In the genomic region with DNA sequence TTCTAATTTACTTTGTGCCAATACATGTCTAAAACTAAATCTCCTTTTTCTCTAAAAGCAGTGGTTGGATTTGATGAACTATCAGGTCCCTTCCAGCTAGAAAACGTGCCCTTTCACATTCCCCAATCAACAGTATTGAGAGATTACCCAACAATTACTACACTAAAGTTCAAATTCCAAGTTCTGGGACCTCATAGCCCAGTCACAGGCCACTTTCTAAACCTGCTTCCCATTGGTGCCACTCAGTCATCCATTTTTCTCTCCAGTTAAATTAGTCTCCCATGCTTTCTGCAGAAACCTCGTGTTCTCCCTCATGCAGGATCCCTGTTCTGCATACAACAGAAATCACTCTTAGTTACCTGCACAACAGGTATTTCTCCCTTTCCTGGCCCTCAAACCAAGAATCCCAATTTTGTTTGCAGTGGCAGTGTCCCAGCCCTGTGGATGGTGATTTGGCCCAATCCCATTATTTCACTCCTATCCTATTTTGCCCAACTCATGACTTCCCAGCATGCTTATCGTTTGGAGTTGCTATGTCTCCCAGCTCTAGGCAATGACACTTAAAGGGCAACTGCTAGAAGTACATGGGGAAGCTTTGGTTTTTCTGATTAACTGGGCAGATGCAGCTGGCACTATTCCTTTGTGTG, we compare ENCODE assay signal across 14 cellular contexts.
DNase-seq lines count a peak whose midpoint lies in the region; ATAC-seq and TF ChIP-seq lines count a peak whose summit lies in the region.
"Had no signal": no experiment of that assay in that cellular context is flagged by ENCODE, and none has a peak within 500 bp of the region (broad histone marks: within the 10 kb centered on the region; RNA-seq: fewer than 3 reads in every experiment).

No MANE protein-coding gene starts in this region.

- peaks cover 0 to 26% (median 8%) of the 10 kb centered on the region in 4 donors for H3K4me1 ChIP-seq in stomach
- H3K4me1 ChIP-seq: BE2C, Caco-2, HAP-1 had no signal

- intact Hi-C loops in stomach (cut with DNase I; ENCODE audit: low total_unique reads) = no loop called here

- H3K36me3 ChIP-seq in stomach = no peaks in the 10 kb centered on the region
- H3K36me3 ChIP-seq: BE2C, HAP-1 had no signal

- no peak for TF ChIP-seq CTCF in C4-2B (conservative IDR thresholded peaks at IDR 0.05)
- TF ChIP-seq CTCF in LNCaP clone FGC (IDR thresholded peaks at IDR 0.05; ENCODE audit: control insufficient read depth, extremely low read depth, insufficient read depth) = no peak
- no peak for TF ChIP-seq CTCF in stomach (IDR thresholded peaks at IDR 0.05)

- H3K9me3 ChIP-seq in stomach = no peaks in the 10 kb centered on the region
- H3K9me3 ChIP-seq: BE2C, Caco-2, HAP-1 had no signal

- H3K27ac ChIP-seq in C4-2B (peak overlapping the region; percentile 69; the same call in 1 of the 2 replicates), stomach (peak overlapping the region in 2 of 5 donors; percentile 17 to 46), caudate nucleus (ENCODE audit: low read depth, low read length) (no peak overlapping the region)
- H3K27ac ChIP-seq: GM23248 had no signal

- peak; percentile 83 for ATAC-seq in left lobe of liver

- no peak for TF ChIP-seq EP300 in stomach (IDR thresholded peaks at IDR 0.05)

- TF ChIP-seq POLR2A in stomach (IDR thresholded peaks at IDR 0.05) = no peak

- 27 to 48% (median 33%) methylated on average over 3 of the region's 3 CpGs for WGBS in stomach, 5 donors

- no peaks in the 10 kb centered on the region for H3K27me3 ChIP-seq in stomach
- H3K27me3 ChIP-seq: BE2C had no signal

- DNase-seq in LNCaP clone FGC (ENCODE audit: low read depth) = peak; percentile 74
- peak; percentile 58 for DNase-seq in left lobe of liver (ENCODE audit: low spot score)
- peak; percentile 68 for DNase-seq in stomach
- no peak for DNase-seq in activated T-cell treated with anti-CD3 and anti-CD28 coated beads for 4 hours
- DNase-seq in caudate nucleus (lab: John Stamatoyannopoulos, UW) = no peak
- DNase-seq: ACHN; BE2C; C1 segment of cervical spinal cord; Caco-2; CD4-positive, alpha-beta T cell; GM23248; IMR-90 had no signal

- H3K4me3 ChIP-seq in LNCaP clone FGC (ENCODE audit: low read depth, low read length) (no peak overlapping the region), stomach (no peak overlapping the region)
- H3K4me3 ChIP-seq: GM23248, HAP-1 had no signal

Comparison
In these comparisons a context has a peak if more than half of its experiments do, and no peak if none do; other contexts are left out.
1. DNase-seq: peak in LNCaP clone FGC (single experiment), left lobe of liver (single experiment) and stomach (single experiment); none in activated T-cell treated with anti-CD3 and anti-CD28 coated beads for 4 hours (single experiment) and caudate nucleus (0 of 61).